In genomic region chr2:104871566-104872033, GRCh38 we compare ENCODE assay signal across 15 cellular contexts. TPM values are rescaled to one million over a fixed set of nuclear protein-coding genes. Genes with fewer than 3 reads are reported as not detected.
DNase-seq lines count a peak whose midpoint lies in the region; ATAC-seq and TF ChIP-seq lines count a peak whose summit lies in the region.
"Had no signal": no experiment of that assay in that cellular context is flagged by ENCODE, and none has a peak within 500 bp of the region (broad histone marks: within the 10 kb centered on the region; RNA-seq: fewer than 3 reads in every experiment).

No MANE protein-coding gene starts in this region.

- H3K4me3 Mint-ChIP-seq in GM23338 (peak overlapping the region; percentile 78), activated B cell treated with CpG ODN at 0.5 μM for 24 hours (peak overlapping the region; percentile 72)
- H3K4me3 Mint-ChIP-seq: stimulated activated naive CD8-positive, alpha-beta T cell treated with anti-CD3 and anti-CD28 coated beads, Interleukin-15, Interleukin-2, amounts not matched to agents 100 ng/mL and 50 ng/mL, for 24 hours had no signal

- POLR2A ChIA-PET in activated B cell treated with CpG ODN at 0.5 μM for 24 hours (lab: Charles Lee) = no interaction called here

- H3K79me2 ChIP-seq in GM23338 (replicated peaks; ENCODE audit: insufficient read depth) (no peaks in the 10 kb centered on the region), parathyroid adenoma (no peaks in the 10 kb centered on the region)

- no peaks in the 10 kb centered on the region for H3K36me3 Mint-ChIP-seq in GM23338 (ENCODE audit: low read depth)
- H3K36me3 Mint-ChIP-seq in activated B cell treated with CpG ODN at 0.5 μM for 24 hours (ENCODE audit: low read depth) = no peaks in the 10 kb centered on the region

- CTCF ChIA-PET in activated B cell treated with CpG ODN at 0.5 μM for 24 hours (lab: Charles Lee) = interaction anchor here (1.4 kb wide), 1 partner anchor 105 kb away, joined by 3 read pairs; no protein-coding TSS in a partner anchor

- H3K9me3 ChIP-seq in iPS-15b (ENCODE audit: control insufficient read depth, insufficient read depth, low read length) = no peaks in the 10 kb centered on the region
- H3K9me3 ChIP-seq in parathyroid adenoma (ENCODE audit: control insufficient read depth, low read length) = no peaks in the 10 kb centered on the region

- ATAC-seq in GM23338 = no peak
- ATAC-seq in activated B cell treated with CpG ODN at 0.5 μM for 24 hours (ENCODE audit: low read depth) = no peak

- H3K9me3 Mint-ChIP-seq in GM23338 = no peaks in the 10 kb centered on the region
- no peaks in the 10 kb centered on the region for H3K9me3 Mint-ChIP-seq in activated B cell treated with CpG ODN at 0.5 μM for 24 hours
- H3K9me3 Mint-ChIP-seq: stimulated activated naive CD8-positive, alpha-beta T cell treated with anti-CD3 and anti-CD28 coated beads, Interleukin-15, Interleukin-2, amounts not matched to agents 100 ng/mL and 50 ng/mL, for 24 hours had no signal

- H3F3A ChIP-seq in GM23338 (replicated peaks; ENCODE audit: low read depth) = peaks cover 20% of the 10 kb centered on the region

- H3K27me3 Mint-ChIP-seq in GM23338 (ENCODE audit: insufficient read depth, low read depth, poor library complexity) (peaks cover 88% of the 10 kb centered on the region), activated B cell treated with CpG ODN at 0.5 μM for 24 hours (peaks cover 45% of the 10 kb centered on the region)

- peak overlapping the region; percentile 94 for H3K4me2 ChIP-seq in GM23338
- peak overlapping the region; percentile 77 for H3K4me2 ChIP-seq in parathyroid adenoma (ENCODE audit: low read length)

- H3K27me3 ChIP-seq in GM23338 (ENCODE audit: insufficient read depth) (peaks cover 100% of the 10 kb centered on the region), iPS-15b (ENCODE audit: control insufficient read depth, insufficient read depth, low read length) (peaks cover 91% of the 10 kb centered on the region), parathyroid adenoma (ENCODE audit: control insufficient read depth, insufficient read depth, low read length) (peaks cover 3% of the 10 kb centered on the region)

- peak; percentile 28 for DNase-seq in GM23338 (ENCODE audit: low spot score)
- no peak for DNase-seq in activated B cell treated with CpG ODN at 0.5 μM for 24 hours
- no peak for DNase-seq in NCI-H345 treated with DMSO at 0.1 percent for 48 hours (lab: John Stamatoyannopoulos, UW; ENCODE audit: unreplicated experiment)
- no peak for DNase-seq in HCEC 1CT
- no peak for DNase-seq in AG08395 (ENCODE audit: low spot score)
- DNase-seq: cortex of kidney; IMR-90; NCI-H1694 treated with DMSO at 0.1 percent for 48 hours; NK-92 treated with Interleukin-12 subunit alpha and Interleukin-12 subunit beta, amount 100 ng/mL, for 24 hours had no signal

- H3K27ac ChIP-seq in GM23338 (ENCODE audit: low read depth) (no peak overlapping the region), parathyroid adenoma (no peak overlapping the region)
- H3K27ac ChIP-seq: SK-N-MC had no signal

- peak overlapping the region; percentile 74 for H3K4me3 ChIP-seq in GM23338
- peak overlapping the region; percentile 49 for H3K4me3 ChIP-seq in iPS-15b (ENCODE audit: low read depth, low read length)
- no peak overlapping the region for H3K4me3 ChIP-seq in parathyroid adenoma (ENCODE audit: low read depth, low read length)

- H3K36me3 ChIP-seq in GM23338 (ENCODE audit: insufficient read depth) (no peaks in the 10 kb centered on the region), iPS-15b (ENCODE audit: control insufficient read depth, insufficient read depth, low read length) (no peaks in the 10 kb centered on the region), parathyroid adenoma (ENCODE audit: control insufficient read depth, insufficient read depth, low read length) (no peaks in the 10 kb centered on the region)

- H2AFZ ChIP-seq in GM23338 (no peak overlapping the region), parathyroid adenoma (no peak overlapping the region)

- H4K20me1 ChIP-seq in GM23338 (replicated peaks; ENCODE audit: insufficient read depth) = peaks cover 10% of the 10 kb centered on the region

- intact Hi-C loops in activated B cell treated with CpG ODN at 0.5 μM for 24 hours (cut with micrococcal nuclease) = loop anchor here (2.0 to 10.0 kb wide), 6 partner anchors 19 to 1895 kb away; no protein-coding TSS in a partner anchor

- TF ChIP-seq CTCF in GM23338 (conservative IDR thresholded peaks at IDR 0.05; ENCODE audit: low read depth in 2 of 2) = no peak
- TF ChIP-seq CTCF in activated B cell treated with CpG ODN at 0.5 μM for 24 hours (IDR thresholded peaks at IDR 0.05) = no peak
- TF ChIP-seq CTCF in parathyroid adenoma (IDR thresholded peaks at IDR 0.05) = no peak

- no peaks in the 10 kb centered on the region for H3K9me2 ChIP-seq in GM23338 (ENCODE audit: insufficient read depth)

- H3K4me1 ChIP-seq in GM23338 (ENCODE audit: insufficient read depth) (peaks cover 38% of the 10 kb centered on the region), iPS-15b (ENCODE audit: control insufficient read depth, insufficient read depth, low read length) (peaks cover 4% of the 10 kb centered on the region), parathyroid adenoma (no peaks in the 10 kb centered on the region)

- H3K9ac ChIP-seq in iPS-15b (ENCODE audit: low read depth, low read length) = no peak overlapping the region
- H3K9ac ChIP-seq in parathyroid adenoma = no peak overlapping the region

- H3K27ac Mint-ChIP-seq in GM23338 (no peak overlapping the region), activated B cell treated with CpG ODN at 0.5 μM for 24 hours (no peak overlapping the region)
- H3K27ac Mint-ChIP-seq: stimulated activated naive CD8-positive, alpha-beta T cell treated with anti-CD3 and anti-CD28 coated beads, Interleukin-15, Interleukin-2, amounts not matched to agents 100 ng/mL and 50 ng/mL, for 24 hours had no signal

- H3K4me1 Mint-ChIP-seq in GM23338 (peaks cover 38% of the 10 kb centered on the region), activated B cell treated with CpG ODN at 0.5 μM for 24 hours (peaks cover 23% of the 10 kb centered on the region)

TF ChIP-seq in GM23338, 12 proteins besides CTCF, POLR2A, EP300 and RAD21 (continues in another document):
- TF ChIP-seq POLR2AphosphoS5 (IDR thresholded peaks at IDR 0.05; ENCODE audit: low read depth) (no peak), EZH2phosphoT487 (IDR thresholded peaks at IDR 0.05; ENCODE audit: unreplicated experiment) (no peak), CREB1 (CRISPR knock-in tag; IDR thresholded peaks at IDR 0.05; ENCODE audit: low read depth) (no peak), ETS1 (IDR thresholded peaks at IDR 0.05) (no peak)

RNA-seq across cellular contexts. Expression of gene POU3F3, which starts 17.7 kb away (rescaled TPM):
- 0.24 TPM in 1 of 2 replicates, not detected in the other for total RNA-seq in GM23338 (2014; rRNA removed; shearing (Covaris generic))
- 0.06 and 0.14 TPM in 2 replicates for polyA plus RNA-seq in GM23338 (2016; fragmentation: Nextera tagmentation; extraction: Ambion mirVana)
- total RNA-seq in activated B cell treated with CpG ODN at 0.5 μM for 24 hours = not detected in 2 replicates
- total RNA-seq: fibroblast of villous mesenchyme, IMR-90, liver had no signal
- polyA plus RNA-seq: IMR-90, liver had no signal
